In genomic region chr1:182625716-182626504, GRCh38 we compare ENCODE assay signal across 1 cellular context.
TF ChIP-seq lines count a peak whose summit lies in the region.

No MANE protein-coding gene starts in this region.

TF ChIP-seq in HepG2, 621 proteins besides CTCF, POLR2A, EP300 and RAD21:
- TF ChIP-seq MAFK (conservative IDR thresholded peaks at IDR 0.05 in 1 of 2, IDR thresholded peaks at IDR 0.05 in 1 of 2; ENCODE audit: low read length in 2 of 2) (peak; percentile 48 to 73; a peak in 3 of 4 replicates), PRMT3 (CRISPR knock-in tag; IDR thresholded peaks at IDR 0.05; ENCODE audit: borderline replicate concordance, low read depth) (no peak), MAFF (IDR thresholded peaks at IDR 0.05; ENCODE audit: low read depth, low read length) (peak; percentile 57; the same call in 1 of the 2 replicates)
